Comparison of ENCODE assay signal across 8 cellular contexts in genomic region chr4:121800961-121801714, GRCh38. TPM values are rescaled to one million over a fixed set of nuclear protein-coding genes. Genes with fewer than 3 reads are reported as not detected.
DNase-seq lines count a peak whose midpoint lies in the region; ATAC-seq and TF ChIP-seq lines count a peak whose summit lies in the region.

Gene EXOSC9 (plus strand): TSS chr4:121801323. CDS start chr4:121801425, 102 bp downstream.

- in situ Hi-C loops in transverse colon (cut with MboI; ENCODE audit: low pct_ligation_motif_present in 1 of 4, low pct_unique_long_range_greater_than_20kb in 1 of 4, low sequenced_read_pairs in 3 of 4) = no loop called here

- H3K27me3 ChIP-seq in adipocyte (replicated peaks; ENCODE audit: control insufficient read depth, insufficient read depth, low read length) = no peaks in the 10 kb centered on the region
- H3K27me3 ChIP-seq in cardiac muscle cell = no peaks in the 10 kb centered on the region
- H3K27me3 ChIP-seq in trophoblast cell (ENCODE audit: insufficient read depth, low read length) = no peaks in the 10 kb centered on the region
- H3K27me3 ChIP-seq in transverse colon = no peaks in the 10 kb centered on the region

- peak within 1 kb of the TSS; percentile 80 for H4K91ac ChIP-seq in trophoblast cell (ENCODE audit: low read depth, low read length)

- H3K79me2 ChIP-seq in trophoblast cell (ENCODE audit: control insufficient read depth, insufficient read depth, low read length, poor library complexity) = peaks cover 3% of the 10 kb centered on the region

- peak within 1 kb of the TSS; percentile 92 for H3K27ac ChIP-seq in cardiac muscle cell
- H3K27ac ChIP-seq in trophoblast cell (ENCODE audit: low read depth, low read length) = peak within 1 kb of the TSS; percentile 18
- H3K27ac ChIP-seq in transverse colon = peak within 1 kb of the TSS; percentile 80 to 92 (median 90)

- H4K12ac ChIP-seq in trophoblast cell (ENCODE audit: low read depth, low read length) = peak within 1 kb of the TSS; percentile 99

- H3K9me3 ChIP-seq in adipocyte (ENCODE audit: control insufficient read depth, low read length) (no peaks in the 10 kb centered on the region), cardiac muscle cell (ENCODE audit: low read depth) (no peaks in the 10 kb centered on the region), trophoblast cell (ENCODE audit: insufficient read depth, low read depth, low read length) (no peaks in the 10 kb centered on the region), transverse colon (no peaks in the 10 kb centered on the region)

- TF ChIP-seq EP300 in transverse colon (IDR thresholded peaks at IDR 0.05; ENCODE audit: low read depth) = no peak

- H3K14ac ChIP-seq in trophoblast cell (ENCODE audit: low read length) = peak within 1 kb of the TSS; percentile 75

- H3K79me1 ChIP-seq in trophoblast cell (ENCODE audit: low read length) = peaks cover 6% of the 10 kb centered on the region

- H2AFZ ChIP-seq in trophoblast cell (ENCODE audit: insufficient read depth, low read length, poor library complexity) = peak within 1 kb of the TSS; percentile 95

- H3K36me3 ChIP-seq in adipocyte (ENCODE audit: control insufficient read depth, insufficient read depth, low read length, severe bottlenecking) = peaks cover 30% of the 10 kb centered on the region
- peaks cover 28% of the 10 kb centered on the region for H3K36me3 ChIP-seq in cardiac muscle cell
- peaks cover 7 to 12% of the 10 kb centered on the region in 2 experiments for H3K36me3 ChIP-seq in trophoblast cell (ENCODE audit: control insufficient read depth in 1 of 2, insufficient read depth in 2 of 2, low read length in 2 of 2)
- peaks cover 0 to 21% (median 6%) of the 10 kb centered on the region in 4 donors for H3K36me3 ChIP-seq in transverse colon

- peak; percentile 77 for ATAC-seq in HG02763 (IDR thresholded peaks at IDR 0.05; ENCODE audit: unreplicated experiment)

- H2BK5ac ChIP-seq in trophoblast cell (ENCODE audit: low read depth, low read length, poor library complexity) = peak within 1 kb of the TSS; percentile 52

- peak within 1 kb of the TSS; percentile 37 for H3K4ac ChIP-seq in trophoblast cell (ENCODE audit: low read depth, low read length)

- peak within 1 kb of the TSS; percentile 96 for H3K4me3 ChIP-seq in GM12865 (ENCODE audit: low read depth, low read length)
- H3K4me3 ChIP-seq in adipocyte (ENCODE audit: low read length) = peak within 1 kb of the TSS; percentile 98
- peak within 1 kb of the TSS; percentile 76 for H3K4me3 ChIP-seq in cardiac muscle cell
- H3K4me3 ChIP-seq in trophoblast cell (ENCODE audit: low read depth, low read length) = peak within 1 kb of the TSS; percentile 84
- H3K4me3 ChIP-seq in transverse colon = peak within 1 kb of the TSS; percentile 74 to 83 (median 82)

- H3K18ac ChIP-seq in trophoblast cell (ENCODE audit: low read length) = no peak within 1 kb of the TSS

- TF ChIP-seq CTCF in GM12865 (IDR thresholded peaks at IDR 0.05; ENCODE audit: insufficient read depth, low read depth, low read length, missing control alignments) (no peak), cardiac muscle cell (IDR thresholded peaks at IDR 0.05; ENCODE audit: low read depth, low read length) (no peak), transverse colon (IDR thresholded peaks at IDR 0.05) (peak in 1 of 5 experiments; percentile 23)

- no CpG with 5 or more reads among the region's 48 CpGs for WGBS in trophoblast cell (ENCODE audit: extremely low coverage, insufficient coverage, insufficient read length)
- 0% methylated on average over 9 to 48 of the region's 48 CpGs for WGBS in transverse colon (ENCODE audit: low coverage in 1 of 2), 2 donors

- no peak within 1 kb of the TSS for H2BK12ac ChIP-seq in trophoblast cell (ENCODE audit: low read length)

- H3K4me2 ChIP-seq in trophoblast cell (ENCODE audit: low read length) = peak within 1 kb of the TSS; percentile 84

- no peak within 1 kb of the TSS for H2AK5ac ChIP-seq in trophoblast cell (ENCODE audit: low read length)

- peak; percentile 62 for TF ChIP-seq POLR2A in transverse colon (IDR thresholded peaks at IDR 0.05)

- DNase-seq in GM12865 (ENCODE audit: low read depth) = peak; percentile 97
- peak; percentile 92 for DNase-seq in NCI-H1436 (lab: John Stamatoyannopoulos, UW)
- peak; percentile 92 for DNase-seq in T follicular helper cell (ENCODE audit: low read depth)
- DNase-seq in adipocyte (ENCODE audit: low read depth) = peak; percentile 98
- DNase-seq in cardiac muscle cell (ENCODE audit: low read depth in 1 of 2, low spot score in 1 of 2) = peak; percentile 94 to 97
- DNase-seq in trophoblast cell = peak; percentile 90 to 100
- peak; percentile 94 for DNase-seq in transverse colon

- H2BK120ac ChIP-seq in trophoblast cell (ENCODE audit: insufficient read depth, low read length, poor library complexity) = peak within 1 kb of the TSS; percentile 18

- peak within 1 kb of the TSS; percentile 95 for H3K9ac ChIP-seq in adipocyte (ENCODE audit: low read length)
- H3K9ac ChIP-seq in trophoblast cell (ENCODE audit: low read length) = peak within 1 kb of the TSS; percentile 73

- H3K23ac ChIP-seq in trophoblast cell (ENCODE audit: low read length) = no peak within 1 kb of the TSS

- intact Hi-C loops in transverse colon (cut with DNase I; ENCODE audit: low total_unique reads) = no loop called here

- H3K4me1 ChIP-seq in adipocyte (ENCODE audit: control insufficient read depth, insufficient read depth, low read length) (peaks cover 18% of the 10 kb centered on the region), cardiac muscle cell (ENCODE audit: low read depth) (peaks cover 6% of the 10 kb centered on the region), trophoblast cell (ENCODE audit: control insufficient read depth in 1 of 2, insufficient read depth in 2 of 2, low read length in 2 of 2) (peaks cover 1 to 2% of the 10 kb centered on the region in 2 experiments), transverse colon (peaks cover 4 to 13% (median 8%) of the 10 kb centered on the region in 4 donors)

- H4K8ac ChIP-seq in trophoblast cell (ENCODE audit: low read depth, low read length) = peak within 1 kb of the TSS; percentile 96

RNA-seq across cellular contexts. Expression of gene EXOSC9, which starts in this region (rescaled TPM):
- total RNA-seq in cardiac muscle cell (26.5 and 33.0 TPM in 2 replicates), transverse colon (10 to 100 TPM; 13.2 to 35.2 (median 22.5) TPM)
- polyA plus RNA-seq in cardiac muscle cell = 29.1 and 34.8 TPM in 2 replicates
- 30.6 and 32.4 TPM in 2 replicates for polyA plus RNA-seq in trophoblast cell (2013)

Comparison
In these comparisons a context has a peak if more than half of its experiments do, and no peak if none do; other contexts are left out.
1. Peak in every context shown above with its lines: DNase-seq, ATAC-seq, H3K4me3 ChIP-seq and H3K27ac ChIP-seq.
2. H3K27ac ChIP-seq: peak in every context shown above with its lines; median percentile 92 in cardiac muscle cell; 90 in transverse colon; 18 in trophoblast cell.